Comparison of ENCODE assay signal across 2 cellular contexts in the genomic region with DNA sequence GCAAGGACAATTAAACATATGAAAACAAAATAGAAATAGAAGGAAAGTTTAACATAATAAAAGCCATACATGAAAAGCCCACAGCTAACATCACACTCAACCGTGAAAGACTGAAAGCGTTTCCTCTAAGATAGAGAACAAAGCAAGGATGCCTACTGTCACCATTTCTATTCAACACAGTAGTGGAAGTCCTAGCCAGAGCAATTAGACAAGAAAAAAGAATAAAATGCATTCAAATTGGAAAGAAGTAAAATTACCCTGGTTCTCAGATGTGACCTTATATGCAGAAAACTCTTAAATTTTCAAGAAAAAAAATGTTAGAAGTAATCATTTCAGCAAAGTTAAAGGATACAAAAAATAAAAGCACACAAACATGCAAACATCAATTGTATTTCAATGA.
TF ChIP-seq lines count a peak whose summit lies in the region.

No MANE protein-coding gene starts in this region.

TF ChIP-seq in HepG2, 621 proteins besides CTCF, POLR2A, EP300 and RAD21:
- TF ChIP-seq CHD2 (IDR thresholded peaks at IDR 0.05; ENCODE audit: low read depth, low read length) (no peak), CEBPB (IDR thresholded peaks at IDR 0.05; ENCODE audit: borderline replicate concordance, low read depth, low read length) (no peak), HHEX (CRISPR knock-in tag; IDR thresholded peaks at IDR 0.05) (no peak)
- TF ChIP-seq, protein P1, sequence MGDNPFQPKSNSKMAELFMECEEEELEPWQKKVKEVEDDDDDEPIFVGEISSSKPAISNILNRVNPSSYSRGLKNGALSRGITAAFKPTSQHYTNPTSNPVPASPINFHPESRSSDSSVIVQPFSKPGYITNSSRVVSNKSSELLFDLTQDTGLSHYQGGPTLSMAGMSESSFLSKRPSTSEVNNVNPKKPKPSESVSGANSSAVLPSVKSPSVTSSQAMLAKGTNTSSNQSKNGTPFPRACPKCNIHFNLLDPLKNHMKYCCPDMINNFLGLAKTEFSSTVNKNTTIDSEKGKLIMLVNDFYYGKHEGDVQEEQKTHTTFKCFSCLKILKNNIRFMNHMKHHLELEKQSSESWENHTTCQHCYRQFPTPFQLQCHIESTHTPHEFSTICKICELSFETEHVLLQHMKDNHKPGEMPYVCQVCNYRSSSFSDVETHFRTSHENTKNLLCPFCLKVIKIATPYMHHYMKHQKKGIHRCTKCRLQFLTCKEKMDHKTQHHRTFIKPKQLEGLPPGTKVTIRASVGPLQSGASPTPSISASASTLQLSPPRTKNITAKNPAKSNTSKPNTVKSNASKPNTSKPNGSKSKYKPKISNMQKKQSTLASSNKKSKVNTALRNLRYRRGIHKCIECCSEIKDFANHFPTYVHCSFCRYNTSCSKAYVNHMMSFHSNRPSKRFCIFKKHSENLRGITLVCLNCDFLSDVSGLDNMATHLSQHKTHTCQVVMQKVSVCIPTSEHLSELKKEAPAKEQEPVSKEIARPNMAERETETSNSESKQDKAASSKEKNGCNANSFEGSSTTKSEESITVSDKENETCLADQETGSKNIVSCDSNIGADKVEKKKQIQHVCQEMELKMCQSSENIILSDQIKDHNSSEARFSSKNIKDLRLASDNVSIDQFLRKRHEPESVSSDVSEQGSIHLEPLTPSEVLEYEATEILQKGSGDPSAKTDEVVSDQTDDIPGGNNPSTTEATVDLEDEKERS (CRISPR knock-in tag; IDR thresholded peaks at IDR 0.05) = 0 out of 2 replicates have a peak, but pooled peaks have one; percentile 36
TF ChIP-seq in HepG2: peak in this region for 1.

TF ChIP-seq in H1, 55 proteins besides CTCF, POLR2A, EP300 and RAD21:
- TF ChIP-seq MAFK (IDR thresholded peaks at IDR 0.05; ENCODE audit: low read depth, low read length) = no peak
- no peak for TF ChIP-seq RNF2 (IDR thresholded peaks at IDR 0.05; ENCODE audit: borderline replicate concordance, low read depth, low read length, missing control alignments, poor library complexity, severe bottlenecking)
- no peak for TF ChIP-seq HDAC6 (IDR thresholded peaks at IDR 0.05; ENCODE audit: low read depth, low read length)
- TF ChIP-seq CREB1 (IDR thresholded peaks at IDR 0.05) = no peak
- TF ChIP-seq YY1 (IDR thresholded peaks at IDR 0.05; ENCODE audit: low read depth, low read length) = no peak
- no peak for TF ChIP-seq JUN (IDR thresholded peaks at IDR 0.05; ENCODE audit: low read depth, low read length)
- TF ChIP-seq SP4 (IDR thresholded peaks at IDR 0.05; ENCODE audit: low read length) = no peak
- TF ChIP-seq KDM4A (IDR thresholded peaks at IDR 0.05; ENCODE audit: low read depth, low read length, severe bottlenecking) = no peak
- peak in 1 of 2 experiments; percentile 49; a peak in 1 of 4 replicates for TF ChIP-seq HDAC2 (IDR thresholded peaks at IDR 0.05; ENCODE audit: borderline replicate concordance in 1 of 2, low read depth in 2 of 2, low read length in 2 of 2)
- no peak for TF ChIP-seq SP2 (IDR thresholded peaks at IDR 0.05; ENCODE audit: low read length)
- TF ChIP-seq, protein P2, sequence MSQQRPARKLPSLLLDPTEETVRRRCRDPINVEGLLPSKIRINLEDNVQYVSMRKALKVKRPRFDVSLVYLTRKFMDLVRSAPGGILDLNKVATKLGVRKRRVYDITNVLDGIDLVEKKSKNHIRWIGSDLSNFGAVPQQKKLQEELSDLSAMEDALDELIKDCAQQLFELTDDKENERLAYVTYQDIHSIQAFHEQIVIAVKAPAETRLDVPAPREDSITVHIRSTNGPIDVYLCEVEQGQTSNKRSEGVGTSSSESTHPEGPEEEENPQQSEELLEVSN (IDR thresholded peaks at IDR 0.05) = no peak
- TF ChIP-seq KDM1A (IDR thresholded peaks at IDR 0.05; ENCODE audit: borderline replicate concordance, low read length) = peak; percentile 61; the same call in 1 of the 2 replicates
- no peak for TF ChIP-seq BCL11A (IDR thresholded peaks at IDR 0.05; ENCODE audit: low read depth in 2 of 2, low read length in 2 of 2)
- TF ChIP-seq CEBPB (IDR thresholded peaks at IDR 0.05; ENCODE audit: low read depth, low read length) = no peak
- no peak for TF ChIP-seq NRF1 (IDR thresholded peaks at IDR 0.05; ENCODE audit: low read depth, low read length)
